Comparison of ENCODE assay signal across 1 cellular context in the genomic region with DNA sequence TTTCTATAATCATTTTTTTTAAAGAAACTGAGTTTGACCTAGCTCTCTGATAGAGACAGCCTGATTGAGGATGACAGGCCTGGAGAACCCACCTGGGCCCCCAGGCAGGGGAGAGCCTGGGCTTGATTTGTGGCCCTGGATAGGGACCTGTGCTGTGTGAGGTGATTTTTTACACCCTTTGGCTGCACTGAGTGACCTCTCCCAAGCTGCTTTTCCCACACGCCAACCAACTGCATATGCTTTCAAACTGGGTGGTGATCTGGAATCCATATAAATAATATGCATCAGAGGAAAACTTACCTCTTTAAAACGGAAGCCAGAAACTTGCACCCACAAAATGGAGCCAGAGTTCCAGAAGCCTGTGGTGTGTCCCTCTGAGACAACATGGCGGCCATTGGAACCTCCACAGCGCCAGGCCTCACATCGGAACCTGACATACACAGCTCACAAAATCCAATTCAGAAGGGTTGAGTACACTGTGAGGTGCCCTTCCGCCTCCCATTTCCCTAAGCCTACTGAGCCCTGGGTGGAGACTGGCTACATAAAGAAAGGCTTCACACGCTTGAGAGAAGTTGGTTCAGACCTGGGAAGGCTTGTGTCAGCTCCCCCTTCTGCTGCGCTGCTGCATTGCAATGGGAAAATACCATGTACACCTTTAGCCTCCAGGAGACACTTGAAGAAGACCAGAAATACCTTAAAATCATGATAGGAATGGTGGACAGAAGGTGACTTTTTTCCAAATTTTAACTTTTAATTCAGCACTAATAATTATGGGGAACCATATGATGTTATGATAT.
TF ChIP-seq lines count a peak whose summit lies in the region.

No MANE protein-coding gene starts in this region.

TF ChIP-seq in IMR-90, 13 proteins besides CTCF, POLR2A, EP300 and RAD21:
- TF ChIP-seq, protein P1, sequence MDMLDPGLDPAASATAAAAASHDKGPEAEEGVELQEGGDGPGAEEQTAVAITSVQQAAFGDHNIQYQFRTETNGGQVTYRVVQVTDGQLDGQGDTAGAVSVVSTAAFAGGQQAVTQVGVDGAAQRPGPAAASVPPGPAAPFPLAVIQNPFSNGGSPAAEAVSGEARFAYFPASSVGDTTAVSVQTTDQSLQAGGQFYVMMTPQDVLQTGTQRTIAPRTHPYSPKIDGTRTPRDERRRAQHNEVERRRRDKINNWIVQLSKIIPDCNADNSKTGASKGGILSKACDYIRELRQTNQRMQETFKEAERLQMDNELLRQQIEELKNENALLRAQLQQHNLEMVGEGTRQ (IDR thresholded peaks at IDR 0.05; ENCODE audit: low read depth, low read length), result no peak
- TF ChIP-seq RFX5 (IDR thresholded peaks at IDR 0.05; ENCODE audit: low read depth, low read length) (no peak), MXI1 (IDR thresholded peaks at IDR 0.05; ENCODE audit: borderline replicate concordance, low read depth, low read length) (no peak), RCOR1 (IDR thresholded peaks at IDR 0.05; ENCODE audit: insufficient replicate concordance, low read length) (no peak), MAFK (IDR thresholded peaks at IDR 0.05; ENCODE audit: low read depth, low read length) (no peak), SMC3 (IDR thresholded peaks at IDR 0.05; ENCODE audit: low read depth, low read length) (no peak)
